38 cellular contexts compared by ENCODE assay signal in the genomic region with DNA sequence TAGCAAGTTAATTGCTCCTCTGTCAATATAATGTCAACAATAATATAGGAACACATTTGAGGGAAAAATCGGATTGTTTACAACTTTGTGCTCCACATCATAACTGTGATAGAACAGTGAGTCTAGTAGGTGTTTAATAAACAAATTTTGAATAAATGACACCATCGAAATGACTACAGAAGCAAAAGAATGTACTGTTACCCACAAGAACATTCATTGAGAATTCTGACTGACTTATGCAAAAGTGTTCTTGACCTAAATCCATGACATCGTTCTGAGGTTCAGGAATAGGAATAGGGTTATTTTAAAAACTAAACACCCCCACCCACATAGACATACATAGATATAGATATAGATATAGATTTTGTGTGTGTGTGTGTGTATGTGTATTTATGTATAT. TPM values are rescaled to one million over a fixed set of nuclear protein-coding genes. Genes with fewer than 3 reads are reported as not detected.
"Had no signal": no experiment of that assay in that cellular context is flagged by ENCODE, and none has a peak within 500 bp of the region (broad histone marks: within the 10 kb centered on the region; RNA-seq: fewer than 3 reads in every experiment).

No MANE protein-coding gene starts in this region.

- H3K36me3 Mint-ChIP-seq: activated CD4-positive, alpha-beta memory T cell treated with anti-CD3 and anti-CD28 coated beads for 36 hours; activated naive CD4-positive, alpha-beta T cell treated with anti-CD3 and anti-CD28 coated beads, Interleukin-2, amount 50 U/mL, for 72 hours; activated naive CD8-positive, alpha-beta T cell treated with anti-CD3 and anti-CD28 coated beads for 36 hours had no signal

- H3K4me1 ChIP-seq: adrenal gland, body of pancreas, breast epithelium had no signal

- H3K4me3 Mint-ChIP-seq: activated B cell treated with CpG ODN at 0.5 μM for 24 hours; activated CD4-positive, alpha-beta memory T cell treated with anti-CD3 and anti-CD28 coated beads for 36 hours; activated CD4-positive, alpha-beta T cell treated with anti-CD3 and anti-CD28 coated beads, Interleukin-2, amount 10 ng/mL, durations not matched to agents 24 days and 14 days; activated CD8-positive, alpha-beta T cell treated with anti-CD3 and anti-CD28 coated beads for 36 hours; activated naive CD4-positive, alpha-beta T cell treated with anti-CD3 and anti-CD28 coated beads for 36 hours; activated naive CD8-positive, alpha-beta T cell treated with anti-CD3 and anti-CD28 coated beads for 36 hours; activated T-cell treated with anti-CD3 and anti-CD28 coated beads, Interleukin-2, amount 50 U/mL, for 4 hours; activated T-cell treated with anti-CD3 and anti-CD28 coated beads, Interleukin-2, amount 50 U/mL, for 72 hours; activated T-helper 1 cell treated with anti-CD3 and anti-CD28 coated beads, Interleukin-12 subunit alpha, Interleukin-12 subunit beta, Interleukin-2, Interleukin-4 antibody, amounts not matched to agents 30 ng/mL and 10 ng/mL and 1 ng/mL, durations not matched to agents 14 hours and 24 hours and 36 hours; activated T-helper 17 cell treated with anti-CD3 and anti-CD28 coated beads, Interleukin-2, amount 50 U/mL, for 72 hours; T-helper 1 cell treated with Interleukin-12 subunit alpha and Interleukin-12 subunit beta and Interleukin-4 antibody, amounts not matched to agents 30 μg/mL and 1 μg/mL, for 36 hours; T-helper 2 cell treated with Interferon-gamma antibody and Interleukin-4, amounts not matched to agents 5 μg/mL and 100 μg/mL, for 36 hours had no signal

- H3K4me1 Mint-ChIP-seq: activated B cell treated with CpG ODN at 0.5 μM for 24 hours; activated CD4-positive, alpha-beta T cell treated with anti-CD3 and anti-CD28 coated beads, Interleukin-2, amount 10 ng/mL, durations not matched to agents 24 days and 14 days; activated naive CD8-positive, alpha-beta T cell treated with anti-CD3 and anti-CD28 coated beads for 36 hours; activated T-helper 17 cell treated with anti-CD3 and anti-CD28 coated beads, Interleukin-2, amount 50 U/mL, for 72 hours had no signal

- H3K27me3 ChIP-seq: adrenal gland, body of pancreas, brain microvascular endothelial cell, breast epithelium had no signal

- H3K27ac ChIP-seq: adrenal gland, body of pancreas, brain microvascular endothelial cell, breast epithelium, VCaP had no signal

- FAIRE-seq: TTC549 had no signal

- H3K9me3 ChIP-seq: adrenal gland, body of pancreas, breast epithelium had no signal

- H3K36me3 ChIP-seq: adrenal gland, brain microvascular endothelial cell, breast epithelium had no signal

- H3K9me3 Mint-ChIP-seq: activated B cell treated with CpG ODN at 0.5 μM for 24 hours; activated CD4-positive, alpha-beta T cell treated with anti-CD3 and anti-CD28 coated beads, Interleukin-2, amount 10 ng/mL, durations not matched to agents 24 days and 14 days; activated naive CD4-positive, alpha-beta T cell treated with anti-CD3 and anti-CD28 coated beads for 36 hours; activated naive CD8-positive, alpha-beta T cell treated with anti-CD3 and anti-CD28 coated beads for 36 hours; activated T-helper 1 cell treated with anti-CD3 and anti-CD28 coated beads, Interleukin-12 subunit alpha, Interleukin-12 subunit beta, Interleukin-2, Interleukin-4 antibody, amounts not matched to agents 30 ng/mL and 10 ng/mL and 1 ng/mL, durations not matched to agents 14 hours and 24 hours and 36 hours had no signal

- H3K27me3 Mint-ChIP-seq: activated B cell treated with CpG ODN at 0.5 μM for 24 hours; activated CD4-positive, alpha-beta memory T cell treated with anti-CD3 and anti-CD28 coated beads for 36 hours; activated CD4-positive, alpha-beta T cell treated with anti-CD3 and anti-CD28 coated beads, Interleukin-2, amount 10 ng/mL, durations not matched to agents 24 days and 14 days; activated CD8-positive, alpha-beta T cell treated with anti-CD3 and anti-CD28 coated beads for 36 hours; activated naive CD8-positive, alpha-beta T cell treated with anti-CD3 and anti-CD28 coated beads for 36 hours; activated T-helper 17 cell treated with anti-CD3 and anti-CD28 coated beads, Interleukin-2, amount 50 U/mL, for 72 hours had no signal

- DNase-seq: activated B cell treated with CpG ODN at 0.5 μM for 24 hours; activated CD4-positive, alpha-beta memory T cell treated with anti-CD3 and anti-CD28 coated beads for 36 hours; activated CD4-positive, alpha-beta T cell treated with anti-CD3 and anti-CD28 coated beads for 4 hours; activated CD4-positive, alpha-beta T cell treated with anti-CD3 and anti-CD28 coated beads, Interleukin-2, amount 10 ng/mL, durations not matched to agents 24 days and 14 days; activated CD4-positive, alpha-beta T cell treated with anti-CD3 and anti-CD28 coated beads, Interleukin-2, amount 50 U/mL, for 1 hour; activated CD4-positive, alpha-beta T cell treated with anti-CD3 and anti-CD28 coated beads, Interleukin-2, amount 50 U/mL, for 4 hours; activated CD4-positive, CD25-positive, alpha-beta regulatory T cell treated with anti-CD3 and anti-CD28 coated beads, Interleukin-2, amount 50 U/mL, for 72 hours; activated CD8-positive, alpha-beta memory T cell treated with anti-CD3 and anti-CD28 coated beads, Interleukin-2, amount 50 U/mL, for 4 hours; activated CD8-positive, alpha-beta T cell treated with anti-CD3 and anti-CD28 coated beads for 36 hours; activated effector memory CD4-positive, alpha-beta T cell treated with anti-CD3 and anti-CD28 coated beads, Interleukin-2, amount 50 U/mL, for 16 hours; activated gamma-delta T cell treated with Interleukin-2 at 50 U/mL for 16 hours; activated naive CD4-positive, alpha-beta T cell; activated naive CD4-positive, alpha-beta T cell treated with anti-CD3 and anti-CD28 coated beads for 36 hours; activated naive CD4-positive, alpha-beta T cell treated with anti-CD3 and anti-CD28 coated beads, Interleukin-2, amount 50 U/mL, for 16 hours; activated naive CD8-positive, alpha-beta T cell treated with anti-CD3 and anti-CD28 coated beads for 36 hours; activated T-cell treated with anti-CD3 and anti-CD28 coated beads for 4 hours; activated T-cell treated with anti-CD3 and anti-CD28 coated beads, Interleukin-2, amount 50 U/mL, for 1 hour; activated T-cell treated with anti-CD3 and anti-CD28 coated beads, Interleukin-2, amount 50 U/mL, for 4 hours; activated T-cell treated with anti-CD3 and anti-CD28 coated beads, Interleukin-2, amount 50 U/mL, for 72 hours; adrenal gland; amniotic stem cell; aorta; body of pancreas; brain microvascular endothelial cell; central memory CD4-positive, alpha-beta T cell; cerebellar nuclear complex; T-helper 1 cell; T-helper 2 cell; T-helper 9 cell had no signal

- H3K4me3 ChIP-seq: adrenal gland, body of pancreas, breast epithelium had no signal

- H3K27ac Mint-ChIP-seq: activated B cell treated with CpG ODN at 0.5 μM for 24 hours; activated CD4-positive, alpha-beta memory T cell treated with anti-CD3 and anti-CD28 coated beads for 36 hours; activated CD4-positive, alpha-beta T cell treated with anti-CD3 and anti-CD28 coated beads, Interleukin-2, amount 10 ng/mL, durations not matched to agents 24 days and 14 days; activated CD8-positive, alpha-beta T cell treated with anti-CD3 and anti-CD28 coated beads for 36 hours; activated naive CD4-positive, alpha-beta T cell treated with anti-CD3 and anti-CD28 coated beads for 36 hours; activated naive CD4-positive, alpha-beta T cell treated with anti-CD3 and anti-CD28 coated beads, Interleukin-2, amount 50 U/mL, for 72 hours; activated naive CD8-positive, alpha-beta T cell treated with anti-CD3 and anti-CD28 coated beads for 36 hours; activated T-cell treated with anti-CD3 and anti-CD28 coated beads, Interleukin-2, amount 50 U/mL, for 72 hours; activated T-helper 1 cell treated with anti-CD3 and anti-CD28 coated beads, Interleukin-12 subunit alpha, Interleukin-12 subunit beta, Interleukin-2, Interleukin-4 antibody, amounts not matched to agents 30 ng/mL and 10 ng/mL and 1 ng/mL, durations not matched to agents 14 hours and 24 hours and 36 hours; activated T-helper 17 cell treated with anti-CD3 and anti-CD28 coated beads, Interleukin-2, amount 50 U/mL, for 72 hours; T-helper 2 cell treated with Interferon-gamma antibody and Interleukin-4, amounts not matched to agents 5 μg/mL and 100 μg/mL, for 36 hours had no signal

RNA-seq across cellular contexts. Expression of a gene that starts 8.4 kb away (rescaled TPM):
- total RNA-seq: activated B cell treated with CpG ODN at 0.5 μM for 24 hours; activated CD4-positive, alpha-beta memory T cell treated with anti-CD3 and anti-CD28 coated beads for 36 hours; activated CD4-positive, alpha-beta T cell treated with anti-CD3 and anti-CD28 coated beads, Interleukin-2, amount 10 ng/mL, durations not matched to agents 24 days and 14 days; activated CD8-positive, alpha-beta memory T cell treated with anti-CD3 and anti-CD28 coated beads for 36 hours; activated CD8-positive, alpha-beta T cell treated with anti-CD3 and anti-CD28 coated beads for 36 hours; activated naive CD4-positive, alpha-beta T cell treated with anti-CD3 and anti-CD28 coated beads for 36 hours; activated naive CD4-positive, alpha-beta T cell treated with anti-CD3 and anti-CD28 coated beads, Interleukin-2, amount 50 U/mL, for 72 hours; activated naive CD8-positive, alpha-beta T cell treated with anti-CD3 and anti-CD28 coated beads for 36 hours; activated T-cell treated with anti-CD3 and anti-CD28 coated beads, Interleukin-2, amount 50 U/mL, for 4 hours; activated T-cell treated with anti-CD3 and anti-CD28 coated beads, Interleukin-2, amount 50 U/mL, for 72 hours; activated T-helper 1 cell treated with anti-CD3 and anti-CD28 coated beads, Interleukin-12 subunit alpha, Interleukin-12 subunit beta, Interleukin-2, Interleukin-4 antibody, amounts not matched to agents 30 ng/mL and 10 ng/mL and 1 ng/mL, durations not matched to agents 14 hours and 24 hours and 36 hours; activated T-helper 17 cell treated with anti-CD3 and anti-CD28 coated beads, Interleukin-2, amount 50 U/mL, for 72 hours had no signal
